ENCODE assay signal across 8 cellular contexts in genomic region chr22:50523806-50524663, GRCh38. TPM values are rescaled to one million over a fixed set of nuclear protein-coding genes. Genes with fewer than 3 reads are reported as not detected.
DNase-seq lines count a peak whose midpoint lies in the region; ATAC-seq and TF ChIP-seq lines count a peak whose summit lies in the region.
"Had no signal": no experiment of that assay in that cellular context is flagged by ENCODE, and none has a peak within 500 bp of the region (broad histone marks: within the 10 kb centered on the region; RNA-seq: fewer than 3 reads in every experiment).

No MANE protein-coding gene starts in this region.

- no peaks in the 10 kb centered on the region; the same call in 1 of the 2 replicates for H4K20me1 ChIP-seq in GM23338 (replicated peaks; ENCODE audit: insufficient read depth)

- no peaks in the 10 kb centered on the region for H3K9me2 ChIP-seq in GM23338 (ENCODE audit: insufficient read depth)

- no peak overlapping the region for H2AFZ ChIP-seq in GM23338

- no peaks in the 10 kb centered on the region for H3K9me3 ChIP-seq in SJCRH30 (replicated peaks)
- no peaks in the 10 kb centered on the region for H3K9me3 ChIP-seq in skeletal muscle tissue (ENCODE audit: control insufficient read depth in 3 of 3, low read length in 3 of 3)

- H3K9me3 Mint-ChIP-seq in GM23338 = peaks cover 4% of the 10 kb centered on the region; the same call in 2 of the 3 replicates

- peaks cover 11% of the 10 kb centered on the region for H3K4me1 Mint-ChIP-seq in GM23338

- peaks cover 17% of the 10 kb centered on the region for H3K36me3 Mint-ChIP-seq in GM23338 (ENCODE audit: low read depth)

- H3K4me3 Mint-ChIP-seq in GM23338 = peak overlapping the region; percentile 89

- TF ChIP-seq CTCF in GM23338 (conservative IDR thresholded peaks at IDR 0.05; ENCODE audit: low read depth in 2 of 2) (no peak), fibroblast of the aortic adventitia (IDR thresholded peaks at IDR 0.05; ENCODE audit: insufficient read depth, low read length) (no peak)

- peak overlapping the region; percentile 78 for H3K27ac Mint-ChIP-seq in GM23338

- H3K36me3 ChIP-seq in GM23338 (ENCODE audit: insufficient read depth) = no peaks in the 10 kb centered on the region; the same call in 1 of the 2 replicates
- H3K36me3 ChIP-seq in SJCRH30 = peaks cover 48% of the 10 kb centered on the region
- peaks cover 31 to 35% (median 33%) of the 10 kb centered on the region in 3 donors for H3K36me3 ChIP-seq in skeletal muscle tissue (ENCODE audit: control insufficient read depth in 3 of 3, insufficient read depth in 3 of 3, low read length in 3 of 3)

- H3K4me1 ChIP-seq in GM23338 (ENCODE audit: insufficient read depth) (no peaks in the 10 kb centered on the region; the same call in 1 of the 2 replicates), SJCRH30 (peaks cover 4% of the 10 kb centered on the region; the same call in 1 of the 2 replicates), skeletal muscle tissue (ENCODE audit: control insufficient read depth in 3 of 3, insufficient read depth in 3 of 3, low read length in 3 of 3) (peaks cover 16 to 44% (median 29%) of the 10 kb centered on the region in 3 donors)

- no peak for ATAC-seq in GM23338
- no peak for ATAC-seq in GM19463 (IDR thresholded peaks at IDR 0.05; ENCODE audit: unreplicated experiment)

- H3K9ac ChIP-seq in skeletal muscle tissue (ENCODE audit: low read depth in 1 of 3, low read length in 3 of 3) = peak overlapping the region in 2 of 3 donors; percentile 79 to 88

- DNase-seq in GM23338 (ENCODE audit: low spot score) (no peak), SJCRH30 (peak in 1 of 2 experiments; percentile 13), fibroblast of the aortic adventitia (ENCODE audit: low read depth) (no peak), NCI-H1105 treated with DMSO at 0.1 percent for 48 hours (lab: John Stamatoyannopoulos, UW) (no peak), NCI-H2196 (lab: John Stamatoyannopoulos, UW; ENCODE audit: unreplicated experiment) (no peak)
- DNase-seq: NCI-H1092 treated with DMSO at 0.1 percent for 48 hours had no signal

- peak overlapping the region; percentile 84 for H3K4me3 ChIP-seq in GM23338
- peak overlapping the region; percentile 66; the same call in 1 of the 2 replicates for H3K4me3 ChIP-seq in SJCRH30
- H3K4me3 ChIP-seq in fibroblast of the aortic adventitia (ENCODE audit: low read depth, low read length) = peak overlapping the region; percentile 77
- H3K4me3 ChIP-seq in skeletal muscle tissue (ENCODE audit: low read length in 3 of 3) = peak overlapping the region; percentile 74 to 84 (median 83)

- H3K4me2 ChIP-seq in GM23338 = peak overlapping the region; percentile 94

- peaks cover 4% of the 10 kb centered on the region for H3F3A ChIP-seq in GM23338 (replicated peaks; ENCODE audit: low read depth)

- H3K27me3 ChIP-seq in GM23338 (ENCODE audit: insufficient read depth) = peaks cover 25% of the 10 kb centered on the region
- H3K27me3 ChIP-seq in SJCRH30 = no peaks in the 10 kb centered on the region
- peaks cover under 1 to 18% (median 2%) of the 10 kb centered on the region in 3 donors for H3K27me3 ChIP-seq in skeletal muscle tissue (ENCODE audit: control insufficient read depth in 3 of 3, insufficient read depth in 3 of 3, low read length in 3 of 3)

- no peaks in the 10 kb centered on the region for H3K79me2 ChIP-seq in GM23338 (replicated peaks; ENCODE audit: insufficient read depth)

- no peak overlapping the region for H3K27ac ChIP-seq in GM23338 (ENCODE audit: low read depth)
- H3K27ac ChIP-seq in SJCRH30 = no peak overlapping the region
- no peak overlapping the region for H3K27ac ChIP-seq in skeletal muscle tissue (ENCODE audit: low read depth, low read length)

- peaks cover 29% of the 10 kb centered on the region for H3K27me3 Mint-ChIP-seq in GM23338 (ENCODE audit: insufficient read depth, low read depth, poor library complexity)

TF ChIP-seq in GM23338, 12 proteins besides CTCF, POLR2A, EP300 and RAD21 (continues in another document):
- TF ChIP-seq ETS1 (IDR thresholded peaks at IDR 0.05) = no peak

RNA-seq across cellular contexts. Expression of gene SCO2, which starts 1.4 kb away (rescaled TPM):
- 1.6 and 4.9 TPM in 2 replicates for total RNA-seq in GM23338 (2014; rRNA removed; shearing (Covaris generic))
- 1.1 and 2.6 TPM in 2 replicates for polyA plus RNA-seq in GM23338 (2016; fragmentation: Nextera tagmentation; extraction: Ambion mirVana)
- total RNA-seq in SJCRH30 (2014; rRNA removed; shearing (Covaris generic)) = 0.71 and 2.1 TPM in 2 replicates
- total RNA-seq in fibroblast of the aortic adventitia (ENCODE audit: low replicate concordance) (0.49 and 3.4 TPM in 2 replicates), skeletal muscle tissue (0.52 TPM)

RNA-seq across cellular contexts. Expression of gene TYMP, which starts 5.8 kb away (rescaled TPM):
- total RNA-seq in GM23338 (2014; rRNA removed; shearing (Covaris generic)) = 0.28 and 1.2 TPM in 2 replicates
- polyA plus RNA-seq in GM23338 (2016; fragmentation: Nextera tagmentation; extraction: Ambion mirVana) = 1.8 and 1.9 TPM in 2 replicates
- total RNA-seq in SJCRH30 (2014; rRNA removed; shearing (Covaris generic)) = 0.51 and 0.63 TPM in 2 replicates
- total RNA-seq in fibroblast of the aortic adventitia (ENCODE audit: low replicate concordance) (22.7 and 23.7 TPM in 2 replicates), skeletal muscle tissue (8.9 TPM)

RNA-seq across cellular contexts. Expression of gene NCAPH2, which starts 16.0 kb away (rescaled TPM):
- total RNA-seq in GM23338 (2014; rRNA removed; shearing (Covaris generic)) = 76.1 and 77.5 TPM in 2 replicates
- 52.2 and 60.7 TPM in 2 replicates for polyA plus RNA-seq in GM23338 (2016; fragmentation: Nextera tagmentation; extraction: Ambion mirVana)
- total RNA-seq in SJCRH30 (2014; rRNA removed; shearing (Covaris generic)) = 87.0 and 94.2 TPM in 2 replicates
- total RNA-seq in fibroblast of the aortic adventitia (ENCODE audit: low replicate concordance) (30.9 and 49.1 TPM in 2 replicates), skeletal muscle tissue (34.4 TPM)

RNA-seq across cellular contexts. Expression of gene LMF2, which starts 16.5 kb away (rescaled TPM):
- 30.7 and 36.3 TPM in 2 replicates for total RNA-seq in GM23338 (2014; rRNA removed; shearing (Covaris generic))
- polyA plus RNA-seq in GM23338 (2016; fragmentation: Nextera tagmentation; extraction: Ambion mirVana) = 14.6 and 15.6 TPM in 2 replicates
- total RNA-seq in SJCRH30 (2014; rRNA removed; shearing (Covaris generic)) = 39.2 and 48.8 TPM in 2 replicates
- 21.4 and 50.6 TPM in 2 replicates for total RNA-seq in fibroblast of the aortic adventitia (ENCODE audit: low replicate concordance)
- total RNA-seq in skeletal muscle tissue = 12.5 TPM

RNA-seq across cellular contexts. Expression of gene KLHDC7B, which starts 21.7 kb away (rescaled TPM):
- 0.58 TPM in 1 of 2 replicates, not detected in the other for total RNA-seq in GM23338 (2014; rRNA removed; shearing (Covaris generic))
- polyA plus RNA-seq in GM23338 (2016; fragmentation: Nextera tagmentation; extraction: Ambion mirVana) = not detected in 2 replicates
- total RNA-seq in SJCRH30 (2014; rRNA removed; shearing (Covaris generic)) = 0.05 and 0.10 TPM in 2 replicates
- 1.1 and 2.4 TPM in 2 replicates for total RNA-seq in fibroblast of the aortic adventitia (ENCODE audit: low replicate concordance)
- total RNA-seq in skeletal muscle tissue = not detected
